ENCODE assay signal across 30 cellular contexts in genomic region chr13:92407858-92408257, GRCh38.
"Had no signal": no experiment of that assay in that cellular context is flagged by ENCODE, and none has a peak within 500 bp of the region (broad histone marks: within the 10 kb centered on the region; RNA-seq: fewer than 3 reads in every experiment).

No MANE protein-coding gene starts in this region.

- H3K36me3 ChIP-seq: ascending aorta, cardiac muscle cell, SJCRH30 had no signal

- DNase-seq: activated CD4-positive, alpha-beta T cell treated with anti-CD3 and anti-CD28 coated beads for 36 hours; activated CD4-positive, alpha-beta T cell treated with anti-CD3 and anti-CD28 coated beads, Interleukin-2, amount 10 ng/mL, durations not matched to agents 7 days and 5 days; activated CD4-positive, alpha-beta T cell treated with anti-CD3 and anti-CD28 coated beads, Interleukin-2, amount 50 U/mL, for 48 hours; activated CD8-positive, alpha-beta T cell treated with anti-CD3 and anti-CD28 coated beads, Interleukin-2, amount 10 ng/mL, durations not matched to agents 7 days and 5 days; activated gamma-delta T cell; activated naive CD4-positive, alpha-beta T cell treated with Interleukin-2 at 50 U/mL for 16 hours; activated naive CD8-positive, alpha-beta T cell treated with anti-CD3 and anti-CD28 coated beads, Interleukin-2, amount 10 ng/mL, durations not matched to agents 7 days and 5 days; activated T-cell treated with anti-CD3 and anti-CD28 coated beads, Interleukin-2, amount 50 U/mL, for 24 hours; amygdala; Kasumi-1; KG1; NCI-H1092 treated with DMSO at 0.1 percent for 48 hours; NCI-H1417 treated with DMSO at 0.1 percent for 48 hours; NCI-H1694; NCI-H1930; NCI-H2081 treated with DMSO at 0.1 percent for 48 hours; NCI-H226; NCI-H446 treated with DMSO at 0.1 percent for 48 hours; NCI-H524; SHP77; SJCRH30; T1000 had no signal

- H3K9me3 Mint-ChIP-seq: activated CD4-positive, alpha-beta T cell treated with anti-CD3 and anti-CD28 coated beads, Interleukin-2, amount 10 ng/mL, durations not matched to agents 7 days and 5 days; activated naive CD4-positive, alpha-beta T cell treated with anti-CD3 and anti-CD28 coated beads, Interleukin-2, amount 50 U/mL, for 24 hours had no signal

- H3K4me3 ChIP-seq: ascending aorta, cardiac muscle cell, SJCRH30, SK-N-MC had no signal

- ATAC-seq: activated CD4-positive, alpha-beta T cell treated with anti-CD3 and anti-CD28 coated beads for 36 hours; activated CD4-positive, CD25-positive, alpha-beta regulatory T cell treated with anti-CD3 and anti-CD28 coated beads, Interleukin-2, amount 50 U/mL, for 24 hours; activated CD8-positive, alpha-beta T cell treated with anti-CD3 and anti-CD28 coated beads, Interleukin-2, amount 10 ng/mL, durations not matched to agents 7 days and 5 days; Panc1 had no signal

- H3K4me1 ChIP-seq: ascending aorta, SJCRH30 had no signal

- H3K36me3 Mint-ChIP-seq: activated naive CD4-positive, alpha-beta T cell treated with anti-CD3 and anti-CD28 coated beads, Interleukin-2, amount 50 U/mL, for 24 hours; activated naive CD8-positive, alpha-beta T cell treated with anti-CD3 and anti-CD28 coated beads, Interleukin-2, amount 10 ng/mL, durations not matched to agents 7 days and 5 days had no signal

- H3K27me3 ChIP-seq: ascending aorta, cardiac muscle cell, SJCRH30 had no signal

- H3K4me1 Mint-ChIP-seq: activated CD4-positive, alpha-beta T cell treated with anti-CD3 and anti-CD28 coated beads for 36 hours; activated CD4-positive, alpha-beta T cell treated with anti-CD3 and anti-CD28 coated beads, Interleukin-2, amount 10 ng/mL, durations not matched to agents 7 days and 5 days; activated naive CD4-positive, alpha-beta T cell treated with anti-CD3 and anti-CD28 coated beads, Interleukin-2, amount 50 U/mL, for 24 hours; activated naive CD8-positive, alpha-beta T cell treated with anti-CD3 and anti-CD28 coated beads, Interleukin-2, amount 10 ng/mL, durations not matched to agents 7 days and 5 days; central memory CD8-positive, alpha-beta T cell had no signal

- H3K27me3 Mint-ChIP-seq: activated CD4-positive, alpha-beta T cell treated with anti-CD3 and anti-CD28 coated beads for 36 hours; activated CD4-positive, alpha-beta T cell treated with anti-CD3 and anti-CD28 coated beads, Interleukin-2, amount 10 ng/mL, durations not matched to agents 7 days and 5 days; activated naive CD4-positive, alpha-beta T cell treated with anti-CD3 and anti-CD28 coated beads, Interleukin-2, amount 50 U/mL, for 24 hours; activated naive CD8-positive, alpha-beta T cell treated with anti-CD3 and anti-CD28 coated beads, Interleukin-2, amount 10 ng/mL, durations not matched to agents 7 days and 5 days; activated T-cell treated with anti-CD3 and anti-CD28 coated beads, Interleukin-2, amount 50 U/mL, for 24 hours; central memory CD8-positive, alpha-beta T cell had no signal

- H3K9me3 ChIP-seq: ascending aorta, SJCRH30 had no signal

- H3K27ac ChIP-seq: ascending aorta, cardiac muscle cell, SJCRH30, SK-N-MC had no signal

- H3K27ac Mint-ChIP-seq: activated CD4-positive, alpha-beta T cell treated with anti-CD3 and anti-CD28 coated beads for 36 hours; activated CD4-positive, alpha-beta T cell treated with anti-CD3 and anti-CD28 coated beads, Interleukin-2, amount 10 ng/mL, durations not matched to agents 7 days and 5 days; activated CD8-positive, alpha-beta T cell treated with anti-CD3 and anti-CD28 coated beads, Interleukin-2, amount 10 ng/mL, durations not matched to agents 7 days and 5 days; activated naive CD4-positive, alpha-beta T cell treated with anti-CD3 and anti-CD28 coated beads, Interleukin-2, amount 50 U/mL, for 24 hours; activated naive CD8-positive, alpha-beta T cell treated with anti-CD3 and anti-CD28 coated beads, Interleukin-2, amount 10 ng/mL, durations not matched to agents 7 days and 5 days; activated T-cell treated with anti-CD3 and anti-CD28 coated beads, Interleukin-2, amount 50 U/mL, for 24 hours; activated T-helper 2 cell treated with anti-CD3 and anti-CD28 coated beads, Interferon-gamma antibody, Interleukin-2, Interleukin-4, amounts not matched to agents 10 μg/mL and 5 μg/mL and 100 μg/mL, durations not matched to agents 14 hours and 24 hours and 36 hours had no signal

- H3K4me3 Mint-ChIP-seq: activated CD4-positive, alpha-beta T cell treated with anti-CD3 and anti-CD28 coated beads for 36 hours; activated CD4-positive, alpha-beta T cell treated with anti-CD3 and anti-CD28 coated beads, Interleukin-2, amount 10 ng/mL, durations not matched to agents 7 days and 5 days; activated CD8-positive, alpha-beta T cell treated with anti-CD3 and anti-CD28 coated beads, Interleukin-2, amount 10 ng/mL, durations not matched to agents 7 days and 5 days; activated naive CD4-positive, alpha-beta T cell treated with anti-CD3 and anti-CD28 coated beads, Interleukin-2, amount 50 U/mL, for 24 hours; activated naive CD8-positive, alpha-beta T cell treated with anti-CD3 and anti-CD28 coated beads, Interleukin-2, amount 10 ng/mL, durations not matched to agents 7 days and 5 days; activated T-cell treated with anti-CD3 and anti-CD28 coated beads, Interleukin-2, amount 50 U/mL, for 24 hours; central memory CD8-positive, alpha-beta T cell had no signal
